Comparison of ENCODE assay signal across 13 cellular contexts in genomic region chr2:158666969-158667368, GRCh38.
"Had no signal": no experiment of that assay in that cellular context is flagged by ENCODE, and none has a peak within 500 bp of the region (broad histone marks: within the 10 kb centered on the region; RNA-seq: fewer than 3 reads in every experiment).

No MANE protein-coding gene starts in this region.

- H3K27ac Mint-ChIP-seq: naive thymus-derived CD8-positive, alpha-beta T cell had no signal

- H3K4me3 Mint-ChIP-seq: naive thymus-derived CD8-positive, alpha-beta T cell had no signal

- H3K27me3 Mint-ChIP-seq: naive thymus-derived CD8-positive, alpha-beta T cell had no signal

- DNase-seq: activated CD4-positive, alpha-beta T cell treated with anti-CD3 and anti-CD28 coated beads, Interleukin-2, amount 50 U/mL, for 4 hours; activated T-cell treated with anti-CD3 and anti-CD28 coated beads, Interleukin-2, amount 50 U/mL, for 1 hour; amniotic stem cell; hypothalamus; mucosa of descending colon; naive thymus-derived CD8-positive, alpha-beta T cell; ovary; SIG-M5; trophoblast cell had no signal

- H3K36me3 ChIP-seq: ovary had no signal

- H3K27ac ChIP-seq: brain microvascular endothelial cell had no signal

- H3K4me1 Mint-ChIP-seq: naive thymus-derived CD8-positive, alpha-beta T cell had no signal

- H3K4me3 ChIP-seq: mucosa of descending colon, ovary, skin epidermis had no signal

- H3K9me3 Mint-ChIP-seq: activated naive CD4-positive, alpha-beta T cell treated with anti-CD3 and anti-CD28 coated beads, Interleukin-2, amount 50 U/mL, for 72 hours; naive thymus-derived CD8-positive, alpha-beta T cell had no signal

- ATAC-seq: activated CD4-positive, CD25-positive, alpha-beta regulatory T cell treated with anti-CD3 and anti-CD28 coated beads, Interleukin-2, amount 50 U/mL, for 24 hours; activated naive CD4-positive, alpha-beta T cell treated with anti-CD3 and anti-CD28 coated beads, Interleukin-2, amount 50 U/mL, for 72 hours; mucosa of descending colon; naive thymus-derived CD8-positive, alpha-beta T cell had no signal

- H3K9me3 ChIP-seq: mucosa of descending colon, ovary had no signal

- H3K27me3 ChIP-seq: brain microvascular endothelial cell, ovary had no signal
